26 cellular contexts compared by ENCODE assay signal in genomic region chr14:65748796-65749195, GRCh38.
"Had no signal": no experiment of that assay in that cellular context is flagged by ENCODE, and none has a peak within 500 bp of the region (broad histone marks: within the 10 kb centered on the region; RNA-seq: fewer than 3 reads in every experiment).

No MANE protein-coding gene starts in this region.

- DNase-seq: hippocampal formation; left colon; left lung; lower lobe of right lung; mammary epithelial cell; mesenchymal stem cell; naive B cell; natural killer cell; nephron progenitor cell; occipital lobe; right lobe of liver; stimulated activated CD4-positive, alpha-beta T cell treated with anti-CD3 and anti-CD28 coated beads, Interleukin-1b, Interleukin-23, amount 100 ng/mL, for 48 hours; stimulated activated CD4-positive, alpha-beta T cell treated with anti-CD3 and anti-CD28 coated beads, Interleukin-2, amount 100 ng/mL, for 48 hours; stimulated activated CD4-positive, alpha-beta T cell treated with anti-CD3 and anti-CD28 coated beads, Interleukin-4, amount 100 ng/mL, for 4 hours; stimulated activated CD8-positive, alpha-beta memory T cell treated with anti-CD3 and anti-CD28 coated beads, Interleukin-4, amount 100 ng/mL, for 48 hours; stimulated activated naive CD4-positive, alpha-beta T cell treated with Interleukin-2 at 50 U/mL for 16 hours; stimulated activated naive CD8-positive, alpha-beta T cell treated with anti-CD3 and anti-CD28 coated beads, Interleukin-15, amount 100 ng/mL, for 72 hours; substantia nigra; uterus had no signal

- H3K36me3 ChIP-seq: left lung, lower lobe of right lung, neural progenitor cell, neutrophil, right atrium auricular region, right lobe of liver, uterus had no signal

- H3K4me1 ChIP-seq: left lung, lower lobe of right lung, parathyroid adenoma, right atrium auricular region, right lobe of liver, tibial nerve, uterus had no signal

- H3K79me2 ChIP-seq: parathyroid adenoma had no signal

- FAIRE-seq: keratinocyte had no signal

- H3K27me3 ChIP-seq: left lung, neural progenitor cell, neutrophil, right atrium auricular region, right lobe of liver, tibial nerve, uterus had no signal

- H3K4me2 ChIP-seq: neural progenitor cell, smooth muscle cell had no signal

- H3K4me3 ChIP-seq: left lung, lower lobe of right lung, neural progenitor cell, right atrium auricular region, right lobe of liver, smooth muscle cell, tibial nerve, uterus had no signal

- H3K9ac ChIP-seq: neural progenitor cell, parathyroid adenoma had no signal

- H3K27ac ChIP-seq: left lung, lower lobe of right lung, neural progenitor cell, neutrophil, parathyroid adenoma, right atrium auricular region, right lobe of liver, tibial nerve, uterus had no signal
